ENCODE assay signal across 18 cellular contexts in genomic region chrX:87337267-87337666, GRCh38.
"Had no signal": no experiment of that assay in that cellular context is flagged by ENCODE, and none has a peak within 500 bp of the region (broad histone marks: within the 10 kb centered on the region; RNA-seq: fewer than 3 reads in every experiment).

No MANE protein-coding gene starts in this region.

- H3K27me3 ChIP-seq: cardiac muscle cell, gastrocnemius medialis, left lung, thyroid gland, vagina had no signal

- H3K36me3 ChIP-seq: cardiac muscle cell, gastrocnemius medialis, left lung, ovary, thyroid gland, vagina, WERI-Rb-1 had no signal

- H3K4me1 ChIP-seq: gastrocnemius medialis, left lung, thyroid gland, vagina had no signal

- H3K27ac ChIP-seq: cardiac muscle cell, gastrocnemius medialis, left lung, ovary, skin epidermis, thyroid gland, vagina, WERI-Rb-1 had no signal

- H3K4me3 ChIP-seq: cardiac muscle cell, gastrocnemius medialis, left lung, ovary, skin epidermis, thyroid gland, vagina had no signal

- H3K9me3 ChIP-seq: gastrocnemius medialis, left lung, ovary, thyroid gland, vagina had no signal

- DNase-seq: activated CD4-positive, alpha-beta memory T cell treated with anti-CD3 and anti-CD28 coated beads, Interleukin-2, amount 10 ng/mL, durations not matched to agents 7 days and 5 days; activated CD4-positive, alpha-beta T cell treated with anti-CD3 and anti-CD28 coated beads for 36 hours; activated gamma-delta T cell treated with Interleukin-2 at 50 U/mL for 16 hours; activated naive CD8-positive, alpha-beta T cell treated with anti-CD3 and anti-CD28 coated beads, Interleukin-2, amount 10 ng/mL, durations not matched to agents 7 days and 5 days; activated T-cell treated with anti-CD3 and anti-CD28 coated beads, Interleukin-2, amount 50 U/mL, for 48 hours; aorta; effector CD4-positive, alpha-beta T cell; gastrocnemius medialis; islet precursor cell; left lung; mesendoderm; ovary; T1000; thyroid gland; WERI-Rb-1 had no signal
